In genomic region chr9:95508968-95509850, GRCh38 we compare ENCODE assay signal across 8 cellular contexts. TPM values are rescaled to one million over a fixed set of nuclear protein-coding genes. Genes with fewer than 3 reads are reported as not detected.
DNase-seq lines count a peak whose midpoint lies in the region; ATAC-seq and TF ChIP-seq lines count a peak whose summit lies in the region.

No MANE protein-coding gene starts in this region.

- peak overlapping the region; percentile 43 to 93 (median 89) for H3K27ac Mint-ChIP-seq in CD8-positive, alpha-beta memory T cell
- peak overlapping the region in 3 of 6 donors; percentile 53 to 73 (median 56) for H3K27ac Mint-ChIP-seq in naive B cell

- H3K9me3 Mint-ChIP-seq in CD8-positive, alpha-beta memory T cell, result peaks cover 0 to 2% (median 0%) of the 10 kb centered on the region in 5 donors
- peaks cover 0 to 31% (median 9%) of the 10 kb centered on the region in 7 donors for H3K9me3 Mint-ChIP-seq in naive B cell

- no peaks in the 10 kb centered on the region for H3K9me2 ChIP-seq in PC-9 (ENCODE audit: insufficient read depth)

- H3K36me3 ChIP-seq in CD8-positive, alpha-beta memory T cell (ENCODE audit: insufficient read depth, low read length), result no peaks in the 10 kb centered on the region
- H3K36me3 ChIP-seq in PC-9 (ENCODE audit: low read depth), result no peaks in the 10 kb centered on the region

- no peak for TF ChIP-seq RAD21 in Ishikawa (IDR thresholded peaks at IDR 0.05; ENCODE audit: low read depth)

- ATAC-seq in GM21381 (IDR thresholded peaks at IDR 0.05; ENCODE audit: unreplicated experiment) (peak; percentile 27), naive B cell (ENCODE audit: low read depth in 2 of 2) (peak in 1 of 2 donors; percentile 21)

- H3K4me1 Mint-ChIP-seq in CD8-positive, alpha-beta memory T cell, result peaks cover 46 to 67% (median 58%) of the 10 kb centered on the region in 3 donors
- peaks cover 28 to 51% (median 49%) of the 10 kb centered on the region in 3 donors for H3K4me1 Mint-ChIP-seq in naive B cell

- POLR2A ChIA-PET in CD8-positive, alpha-beta memory T cell (lab: Charles Lee), result interaction anchor here (0.9 kb wide), 2 partner anchors 15 to 67 kb away, joined by 3 to 6 read pairs; no protein-coding TSS in a partner anchor
- POLR2A ChIA-PET in PC-9 (lab: Charles Lee; ENCODE audit: unreplicated experiment), result interaction anchor here (0.6 to 0.8 kb wide), 4 partner anchors 124 to 710 kb away, joined by 3 to 9 read pairs (median 6); no protein-coding TSS in a partner anchor

- BruUV-seq in PC-9 (replicated peaks; lab: Mats Ljungman, UMichigan), result no TSS peak

- H3K36me3 Mint-ChIP-seq in CD8-positive, alpha-beta memory T cell, result peaks cover 0 to 23% (median 1%) of the 10 kb centered on the region in 3 donors
- H3K36me3 Mint-ChIP-seq in naive B cell, result peaks cover 9 to 24% of the 10 kb centered on the region in 2 donors

- H3K4me3 ChIP-seq in CD8-positive, alpha-beta memory T cell (ENCODE audit: low read length), result peak overlapping the region; percentile 77
- peak overlapping the region; percentile 98 for H3K4me3 ChIP-seq in PC-9

- CTCF ChIA-PET in CD8-positive, alpha-beta memory T cell (lab: Charles Lee), result interaction anchor here (0.8 to 1.4 kb wide), 2 partner anchors 13 to 15 kb away, joined by 3 to 4 read pairs; no protein-coding TSS in a partner anchor
- CTCF ChIA-PET in PC-9 (lab: Charles Lee), result interaction anchor here (0.6 kb wide), 1 partner anchor 165 kb away, joined by 3 read pairs; no protein-coding TSS in a partner anchor

- peak; percentile 52 to 85 (median 63) for DNase-seq in CD8-positive, alpha-beta memory T cell
- DNase-seq in PC-9, result peak; percentile 75 to 83
- DNase-seq in activated effector memory CD4-positive, alpha-beta T cell treated with Interleukin-2 at 50 U/mL for 16 hours, result peak; percentile 44
- DNase-seq in fibroblast of peridontal ligament (ENCODE audit: extremely low read depth), result peak; percentile 88
- DNase-seq in naive B cell, result peak; percentile 38

- no peaks in the 10 kb centered on the region for H4K20me1 ChIP-seq in PC-9 (ENCODE audit: insufficient read depth)

- peaks cover 30% of the 10 kb centered on the region for H3K79me2 ChIP-seq in PC-9 (ENCODE audit: low read depth)

- H3K4me2 ChIP-seq in PC-9, result peak overlapping the region; percentile 79

- peak overlapping the region; percentile 96 for H2AFZ ChIP-seq in PC-9

- H3K4me3 Mint-ChIP-seq in CD8-positive, alpha-beta memory T cell, result peak overlapping the region; percentile 88 to 98 (median 96)
- peak overlapping the region; percentile 80 to 96 (median 90) for H3K4me3 Mint-ChIP-seq in naive B cell

- TF ChIP-seq CTCF in PC-9 (conservative IDR thresholded peaks at IDR 0.05), result no peak

- intact Hi-C loops in PC-9 (cut with micrococcal nuclease; ENCODE audit: unreplicated experiment), result loop anchor here (1.0 to 10.0 kb wide), 4 partner anchors 192 to 1116 kb away; partner anchors contain the start of genes ERCC6L2 and FANCC

- peak overlapping the region; percentile 69 for H3K27ac ChIP-seq in CD8-positive, alpha-beta memory T cell (ENCODE audit: low read depth, low read length)
- H3K27ac ChIP-seq in PC-9, result no peak overlapping the region
- H3K27ac ChIP-seq in temporal lobe (ENCODE audit: low read depth, low read length), result peak overlapping the region; percentile 50

- peaks cover 30% of the 10 kb centered on the region for H3K4me1 ChIP-seq in CD8-positive, alpha-beta memory T cell (ENCODE audit: insufficient read depth, low read length)
- peaks cover 25% of the 10 kb centered on the region for H3K4me1 ChIP-seq in PC-9 (replicated peaks; ENCODE audit: insufficient read depth)

- no peaks in the 10 kb centered on the region for H3K9me3 ChIP-seq in CD8-positive, alpha-beta memory T cell (ENCODE audit: low read length)
- no peaks in the 10 kb centered on the region for H3K9me3 ChIP-seq in PC-9 (ENCODE audit: insufficient read depth, low read depth)

- no peaks in the 10 kb centered on the region for H3K27me3 ChIP-seq in CD8-positive, alpha-beta memory T cell (ENCODE audit: insufficient read depth, low read length, poor library complexity, severe bottlenecking)
- H3K27me3 ChIP-seq in PC-9 (ENCODE audit: insufficient read depth, low read depth), result no peaks in the 10 kb centered on the region

- peaks cover 24% of the 10 kb centered on the region; the same call in 1 of the 2 replicates for H3F3A ChIP-seq in PC-9 (ENCODE audit: insufficient read depth, low read depth)

- TF ChIP-seq EP300 in Ishikawa (IDR thresholded peaks at IDR 0.05; ENCODE audit: borderline replicate concordance), result no peak

- peaks cover 14 to 19% of the 10 kb centered on the region in 2 donors for H3K27me3 Mint-ChIP-seq in CD8-positive, alpha-beta memory T cell
- H3K27me3 Mint-ChIP-seq in naive B cell, result peaks cover 66 to 81% (median 70%) of the 10 kb centered on the region in 3 donors

TF ChIP-seq in Ishikawa, 13 proteins besides CTCF, POLR2A, EP300 and RAD21:
- TF ChIP-seq TAF1 (IDR thresholded peaks at IDR 0.05; ENCODE audit: low read depth) (no peak; the same call in 1 of the 2 replicates), NFIC (IDR thresholded peaks at IDR 0.05) (peak; percentile 46; the same call in 1 of the 2 replicates), USF1 (IDR thresholded peaks at IDR 0.05) (peak; percentile 21; the same call in 1 of the 2 replicates)

RNA-seq across cellular contexts. Expression of gene PTCH1, which starts 7.6 kb away (rescaled TPM):
- total RNA-seq in CD8-positive, alpha-beta memory T cell, result 1 to 10 TPM; 7.1 to 7.9 TPM
- polyA plus RNA-seq in CD8-positive, alpha-beta memory T cell, result 23.3 TPM
- 23.0 and 33.4 TPM in 2 replicates for total RNA-seq in PC-9 (2021)
- polyA plus RNA-seq in naive B cell (ENCODE audit: low read depth in 6 of 6), result 1 to 10 TPM in 5 of 6 donors, under 1 TPM in 1; 0.21 to 8.3 (median 2.4) TPM
- 6.6 TPM for total RNA-seq in temporal lobe

Comparison
In these comparisons a context has a peak if more than half of its experiments do, and no peak if none do; other contexts are left out.
1. DNase-seq: peak in every context shown above with its lines; median percentile 88 in fibroblast of peridontal ligament; 79 in PC-9; 63 in CD8-positive, alpha-beta memory T cell; 44 in activated effector memory CD4-positive, alpha-beta T cell treated with Interleukin-2 at 50 U/mL for 16 hours; 38 in naive B cell.